In the genomic region with DNA sequence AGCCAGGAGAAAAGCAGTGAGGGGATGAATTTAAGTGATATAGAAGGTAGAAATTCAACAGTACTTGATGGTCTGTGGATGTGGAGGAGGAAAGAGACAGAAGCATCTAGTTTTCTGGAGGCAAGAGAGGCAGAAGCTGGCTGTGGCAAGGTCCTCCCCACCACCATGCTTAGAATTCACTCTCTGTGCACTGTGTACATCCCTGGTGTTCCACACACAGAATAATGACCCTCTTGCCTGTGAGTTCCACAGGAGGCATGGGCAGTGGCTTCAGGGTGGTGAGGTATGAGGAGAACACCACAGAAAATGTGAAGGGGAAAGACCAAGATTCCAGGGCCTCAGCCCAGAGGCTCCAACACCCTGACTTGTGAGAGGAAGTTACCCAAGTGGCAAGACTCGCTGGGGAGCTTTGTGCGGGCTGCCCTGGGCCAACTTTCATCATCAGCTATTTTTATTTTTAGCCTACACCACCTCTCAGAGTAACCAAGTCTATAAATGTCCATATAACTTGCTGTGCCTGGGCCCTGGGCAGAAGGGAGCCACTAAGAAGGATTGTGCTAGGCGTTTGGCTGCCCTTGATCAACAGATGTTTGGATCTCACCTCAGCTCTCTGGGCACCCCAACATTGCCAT, we compare ENCODE assay signal across 1 cellular context.
TF ChIP-seq lines count a peak whose summit lies in the region.

No MANE protein-coding gene starts in this region.

TF ChIP-seq in GM12878, 131 proteins besides CTCF, POLR2A, EP300 and RAD21 (continued from another document):
- no peak for TF ChIP-seq ASH2L (IDR thresholded peaks at IDR 0.05; ENCODE audit: borderline replicate concordance, low read depth)
- TF ChIP-seq CBFB (IDR thresholded peaks at IDR 0.05; ENCODE audit: low read depth), result no peak
- no peak for TF ChIP-seq EZH2 (IDR thresholded peaks at IDR 0.05; ENCODE audit: borderline replicate concordance, control insufficient read depth, low read depth, low read length)
- TF ChIP-seq CBX5 (IDR thresholded peaks at IDR 0.05; ENCODE audit: low read depth), result no peak
- no peak for TF ChIP-seq POU2F2 (IDR thresholded peaks at IDR 0.05; ENCODE audit: borderline replicate concordance, low read depth, low read length)
- no peak for TF ChIP-seq ZZZ3 (IDR thresholded peaks at IDR 0.05; ENCODE audit: control insufficient read depth, insufficient read length, low read depth)
- TF ChIP-seq YY1 (IDR thresholded peaks at IDR 0.05; ENCODE audit: low read depth, low read length), result no peak
- TF ChIP-seq, protein P1, sequence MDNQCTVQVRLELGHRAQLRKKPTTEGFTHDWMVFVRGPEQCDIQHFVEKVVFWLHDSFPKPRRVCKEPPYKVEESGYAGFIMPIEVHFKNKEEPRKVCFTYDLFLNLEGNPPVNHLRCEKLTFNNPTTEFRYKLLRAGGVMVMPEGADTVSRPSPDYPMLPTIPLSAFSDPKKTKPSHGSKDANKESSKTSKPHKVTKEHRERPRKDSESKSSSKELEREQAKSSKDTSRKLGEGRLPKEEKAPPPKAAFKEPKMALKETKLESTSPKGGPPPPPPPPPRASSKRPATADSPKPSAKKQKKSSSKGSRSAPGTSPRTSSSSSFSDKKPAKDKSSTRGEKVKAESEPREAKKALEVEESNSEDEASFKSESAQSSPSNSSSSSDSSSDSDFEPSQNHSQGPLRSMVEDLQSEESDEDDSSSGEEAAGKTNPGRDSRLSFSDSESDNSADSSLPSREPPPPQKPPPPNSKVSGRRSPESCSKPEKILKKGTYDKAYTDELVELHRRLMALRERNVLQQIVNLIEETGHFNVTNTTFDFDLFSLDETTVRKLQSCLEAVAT (IDR thresholded peaks at IDR 0.05), result no peak
- no peak for TF ChIP-seq SIX5 (IDR thresholded peaks at IDR 0.05; ENCODE audit: low read depth, low read length, severe bottlenecking)
- TF ChIP-seq, protein P2, sequence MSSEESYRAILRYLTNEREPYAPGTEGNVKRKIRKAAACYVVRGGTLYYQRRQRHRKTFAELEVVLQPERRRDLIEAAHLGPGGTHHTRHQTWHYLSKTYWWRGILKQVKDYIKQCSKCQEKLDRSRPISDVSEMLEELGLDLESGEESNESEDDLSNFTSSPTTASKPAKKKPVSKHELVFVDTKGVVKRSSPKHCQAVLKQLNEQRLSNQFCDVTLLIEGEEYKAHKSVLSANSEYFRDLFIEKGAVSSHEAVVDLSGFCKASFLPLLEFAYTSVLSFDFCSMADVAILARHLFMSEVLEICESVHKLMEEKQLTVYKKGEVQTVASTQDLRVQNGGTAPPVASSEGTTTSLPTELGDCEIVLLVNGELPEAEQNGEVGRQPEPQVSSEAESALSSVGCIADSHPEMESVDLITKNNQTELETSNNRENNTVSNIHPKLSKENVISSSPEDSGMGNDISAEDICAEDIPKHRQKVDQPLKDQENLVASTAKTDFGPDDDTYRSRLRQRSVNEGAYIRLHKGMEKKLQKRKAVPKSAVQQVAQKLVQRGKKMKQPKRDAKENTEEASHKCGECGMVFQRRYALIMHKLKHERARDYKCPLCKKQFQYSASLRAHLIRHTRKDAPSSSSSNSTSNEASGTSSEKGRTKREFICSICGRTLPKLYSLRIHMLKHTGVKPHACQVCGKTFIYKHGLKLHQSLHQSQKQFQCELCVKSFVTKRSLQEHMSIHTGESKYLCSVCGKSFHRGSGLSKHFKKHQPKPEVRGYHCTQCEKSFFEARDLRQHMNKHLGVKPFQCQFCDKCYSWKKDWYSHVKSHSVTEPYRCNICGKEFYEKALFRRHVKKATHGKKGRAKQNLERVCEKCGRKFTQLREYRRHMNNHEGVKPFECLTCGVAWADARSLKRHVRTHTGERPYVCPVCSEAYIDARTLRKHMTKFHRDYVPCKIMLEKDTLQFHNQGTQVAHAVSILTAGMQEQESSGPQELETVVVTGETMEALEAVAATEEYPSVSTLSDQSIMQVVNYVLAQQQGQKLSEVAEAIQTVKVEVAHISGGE (CRISPR knock-in tag; IDR thresholded peaks at IDR 0.05), result no peak
- no peak for TF ChIP-seq NRF1 (conservative IDR thresholded peaks at IDR 0.05; ENCODE audit: low read depth, low read length)
- TF ChIP-seq, protein P3, sequence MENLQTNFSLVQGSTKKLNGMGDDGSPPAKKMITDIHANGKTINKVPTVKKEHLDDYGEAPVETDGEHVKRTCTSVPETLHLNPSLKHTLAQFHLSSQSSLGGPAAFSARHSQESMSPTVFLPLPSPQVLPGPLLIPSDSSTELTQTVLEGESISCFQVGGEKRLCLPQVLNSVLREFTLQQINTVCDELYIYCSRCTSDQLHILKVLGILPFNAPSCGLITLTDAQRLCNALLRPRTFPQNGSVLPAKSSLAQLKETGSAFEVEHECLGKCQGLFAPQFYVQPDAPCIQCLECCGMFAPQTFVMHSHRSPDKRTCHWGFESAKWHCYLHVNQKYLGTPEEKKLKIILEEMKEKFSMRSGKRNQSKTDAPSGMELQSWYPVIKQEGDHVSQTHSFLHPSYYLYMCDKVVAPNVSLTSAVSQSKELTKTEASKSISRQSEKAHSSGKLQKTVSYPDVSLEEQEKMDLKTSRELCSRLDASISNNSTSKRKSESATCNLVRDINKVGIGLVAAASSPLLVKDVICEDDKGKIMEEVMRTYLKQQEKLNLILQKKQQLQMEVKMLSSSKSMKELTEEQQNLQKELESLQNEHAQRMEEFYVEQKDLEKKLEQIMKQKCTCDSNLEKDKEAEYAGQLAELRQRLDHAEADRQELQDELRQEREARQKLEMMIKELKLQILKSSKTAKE (IDR thresholded peaks at IDR 0.05; ENCODE audit: low read depth, poor library complexity, severe bottlenecking), result no peak
- no peak for TF ChIP-seq ATF2 (IDR thresholded peaks at IDR 0.05; ENCODE audit: low read length)
- TF ChIP-seq HCFC1 (IDR thresholded peaks at IDR 0.05; ENCODE audit: low read length), result no peak
TF ChIP-seq in GM12878: peak in this region for 0.
